Comparison of ENCODE assay signal across 8 cellular contexts in genomic region chr6:116101298-116101718, GRCh38. TPM values are rescaled to one million over a fixed set of nuclear protein-coding genes. Genes with fewer than 3 reads are reported as not detected.
A peak's percentile ranks its signal among the peaks of the same experiment; 100 is the strongest.
DNase-seq lines count a peak whose midpoint lies in the region; ATAC-seq, FAIRE-seq and TF ChIP-seq lines count a peak whose summit lies in the region.

No MANE protein-coding gene starts in this region.

- H3K9ac ChIP-seq in kidney (ENCODE audit: low read length in 2 of 2), result peak overlapping the region; percentile 54 to 83

- no peaks in the 10 kb centered on the region for H3K36me3 ChIP-seq in heart right ventricle
- no peaks in the 10 kb centered on the region for H3K36me3 ChIP-seq in kidney (ENCODE audit: control insufficient read depth in 1 of 2, insufficient read depth in 2 of 2, low read length in 2 of 2)

- WGBS in heart right ventricle, 2 donors, result 1 to 2% methylated on average over 12 of the region's 12 CpGs

- ATAC-seq in heart right ventricle (peak in 4 of 8 donors; percentile 1 to 15 (median 2)), Right ventricle myocardium inferior (no peak)
- peak; percentile 0 for ATAC-seq in stimulated activated effector memory CD8-positive, alpha-beta T cell treated with anti-CD3 and anti-CD28 coated beads, Interleukin-12 subunit alpha, Interleukin-12 subunit beta, amount 100 ng/mL, for 72 hours

- no peak for TF ChIP-seq CTCF in heart right ventricle (IDR thresholded peaks at IDR 0.05)
- no peak for TF ChIP-seq CTCF in kidney (IDR thresholded peaks at IDR 0.05; ENCODE audit: borderline replicate concordance, extremely low read depth, insufficient read depth)

- H3K9me3 ChIP-seq in heart right ventricle (peaks cover 0 to 5% (median under 1%) of the 10 kb centered on the region in 11 donors), kidney (ENCODE audit: control insufficient read depth in 1 of 2, low read length in 2 of 2) (peaks cover 0 to 3% of the 10 kb centered on the region in 2 donors)

- H3K4me1 ChIP-seq in heart right ventricle, result peaks cover 6 to 64% (median 44%) of the 10 kb centered on the region in 9 donors
- H3K4me1 ChIP-seq in kidney (ENCODE audit: control insufficient read depth in 1 of 2, insufficient read depth in 1 of 2, low read depth in 1 of 2, low read length in 2 of 2), result peaks cover 33 to 35% of the 10 kb centered on the region in 2 donors

- H3K27ac ChIP-seq in heart right ventricle, result peak overlapping the region; percentile 83 to 98 (median 96)
- peak overlapping the region; percentile 95 to 98 for H3K27ac ChIP-seq in kidney (ENCODE audit: low read depth in 2 of 2, low read length in 2 of 2)

- intact Hi-C loops in heart right ventricle (cut with DNase I) (loop anchor here in 3 of 10 donors (2.0 to 10.0 kb wide), 3 partner anchors 91 to 487 kb away; no protein-coding TSS in a partner anchor), Right ventricle myocardium inferior (cut with DNase I) (loop anchor here (2.0 to 10.0 kb wide), 2 partner anchors 93 to 113 kb away; no protein-coding TSS in a partner anchor), kidney (cut with DNase I) (no loop called here)

- peak overlapping the region; percentile 93 for H3K4me3 Mint-ChIP-seq in activated naive CD8-positive, alpha-beta T cell treated with anti-CD3 and anti-CD28 coated beads for 36 hours
- H3K4me3 Mint-ChIP-seq in stimulated activated effector memory CD8-positive, alpha-beta T cell treated with anti-CD3 and anti-CD28 coated beads, Interleukin-12 subunit alpha, Interleukin-12 subunit beta, amount 100 ng/mL, for 72 hours, result peak overlapping the region; percentile 87

- no peaks in the 10 kb centered on the region for H3K27me3 Mint-ChIP-seq in activated naive CD8-positive, alpha-beta T cell treated with anti-CD3 and anti-CD28 coated beads for 36 hours

- H3K4me3 ChIP-seq in heart right ventricle, result peak overlapping the region; percentile 71 to 94 (median 89)
- peak overlapping the region; percentile 75 to 94 for H3K4me3 ChIP-seq in kidney (ENCODE audit: low read length in 2 of 2)

- peak overlapping the region; percentile 88 for H3K27ac Mint-ChIP-seq in activated naive CD8-positive, alpha-beta T cell treated with anti-CD3 and anti-CD28 coated beads for 36 hours
- peak overlapping the region; percentile 88 for H3K27ac Mint-ChIP-seq in stimulated activated effector memory CD8-positive, alpha-beta T cell treated with anti-CD3 and anti-CD28 coated beads, Interleukin-12 subunit alpha, Interleukin-12 subunit beta, amount 100 ng/mL, for 72 hours

- FAIRE-seq in kidney (lab: Jason Lieb, UNC), result no peak

- peaks cover 5% of the 10 kb centered on the region for H3K9me3 Mint-ChIP-seq in activated naive CD8-positive, alpha-beta T cell treated with anti-CD3 and anti-CD28 coated beads for 36 hours
- no peaks in the 10 kb centered on the region for H3K9me3 Mint-ChIP-seq in stimulated activated effector memory CD8-positive, alpha-beta T cell treated with anti-CD3 and anti-CD28 coated beads, Interleukin-12 subunit alpha, Interleukin-12 subunit beta, amount 100 ng/mL, for 72 hours

- no peaks in the 10 kb centered on the region for H3K27me3 ChIP-seq in heart right ventricle

- DNase-seq in heart right ventricle (peak in 1 of 2 donors; percentile 80), Right ventricle myocardium inferior (ENCODE audit: missing footprints) (no peak), kidney (no peak), middle frontal gyrus (ENCODE audit: extremely low spot score, low spot score) (no peak), inferior parietal cortex (ENCODE audit: extremely low spot score) (no peak)
- DNase-seq in activated naive CD8-positive, alpha-beta T cell treated with anti-CD3 and anti-CD28 coated beads for 36 hours, result no peak
- no peak for DNase-seq in stimulated activated effector memory CD8-positive, alpha-beta T cell treated with anti-CD3 and anti-CD28 coated beads, Interleukin-12 subunit alpha, Interleukin-12 subunit beta, amount 100 ng/mL, for 72 hours (ENCODE audit: low spot score in 2 of 2)
- no peak for DNase-seq in activated CD4-positive, CD25-positive, alpha-beta regulatory T cell (lab: John Stamatoyannopoulos, UW)

- peaks cover 5% of the 10 kb centered on the region for H3K36me3 Mint-ChIP-seq in activated naive CD8-positive, alpha-beta T cell treated with anti-CD3 and anti-CD28 coated beads for 36 hours
- H3K36me3 Mint-ChIP-seq in stimulated activated effector memory CD8-positive, alpha-beta T cell treated with anti-CD3 and anti-CD28 coated beads, Interleukin-12 subunit alpha, Interleukin-12 subunit beta, amount 100 ng/mL, for 72 hours, result peaks cover 13% of the 10 kb centered on the region

- H3K4me1 Mint-ChIP-seq in activated naive CD8-positive, alpha-beta T cell treated with anti-CD3 and anti-CD28 coated beads for 36 hours, result peaks cover 55% of the 10 kb centered on the region
- peaks cover 48% of the 10 kb centered on the region for H3K4me1 Mint-ChIP-seq in stimulated activated effector memory CD8-positive, alpha-beta T cell treated with anti-CD3 and anti-CD28 coated beads, Interleukin-12 subunit alpha, Interleukin-12 subunit beta, amount 100 ng/mL, for 72 hours

RNA-seq across cellular contexts. Expression of gene NT5DC1, which starts 0.7 kb away (rescaled TPM):
- total RNA-seq in heart right ventricle (10 to 100 TPM; 53.9 to 69.7 (median 60.4) TPM), Right ventricle myocardium inferior (49.9 TPM), kidney (41.7 TPM)
- polyA plus RNA-seq in heart right ventricle (10 to 100 TPM in 1 of 2 donors, 1 to 10 TPM in 1; 5.9 to 11.8 TPM), kidney (ENCODE audit: insufficient read depth, low read depth, low replicate concordance) (34.8 TPM)
- 10 to 100 TPM; 42.6 to 47.1 TPM for total RNA-seq in activated naive CD8-positive, alpha-beta T cell treated with anti-CD3 and anti-CD28 coated beads for 36 hours

RNA-seq across cellular contexts. Expression of gene COL10A1, which starts 24.6 kb away (rescaled TPM):
- 1 to 10 TPM in 1 of 10 donors, under 1 TPM in 4, not detected in 5; 0.09 to 3.1 (median 0.20) TPM for total RNA-seq in heart right ventricle
- polyA plus RNA-seq in heart right ventricle, result under 1 TPM; 0.01 to 0.15 TPM
- total RNA-seq in Right ventricle myocardium inferior, result not detected
- not detected for total RNA-seq in activated naive CD8-positive, alpha-beta T cell treated with anti-CD3 and anti-CD28 coated beads for 36 hours
- 0.50 TPM for total RNA-seq in kidney
- polyA plus RNA-seq in kidney (ENCODE audit: insufficient read depth, low read depth, low replicate concordance), result not detected

RNA-seq across cellular contexts. Expression of gene FRK, which starts 40.6 kb away (rescaled TPM):
- 10 to 100 TPM in 1 of 10 donors, 1 to 10 TPM in 9; 5.1 to 10.6 (median 6.8) TPM for total RNA-seq in heart right ventricle
- polyA plus RNA-seq in heart right ventricle, result 1 to 10 TPM in 1 of 2 donors, under 1 TPM in 1; 0.61 to 2.2 TPM
- 7.3 TPM for total RNA-seq in Right ventricle myocardium inferior
- total RNA-seq in activated naive CD8-positive, alpha-beta T cell treated with anti-CD3 and anti-CD28 coated beads for 36 hours, result under 1 TPM; 0.06 to 0.08 TPM
- 25.0 TPM for total RNA-seq in kidney
- 5.9 TPM for polyA plus RNA-seq in kidney (ENCODE audit: insufficient read depth, low read depth, low replicate concordance)
